13 cellular contexts compared by ENCODE assay signal in genomic region chr2:86240251-86240650, GRCh38. TPM values are rescaled to one million over a fixed set of nuclear protein-coding genes. Genes with fewer than 3 reads are reported as not detected.
DNase-seq lines count a peak whose midpoint lies in the region; ATAC-seq and TF ChIP-seq lines count a peak whose summit lies in the region.
"Had no signal": no experiment of that assay in that cellular context is flagged by ENCODE, and none has a peak within 500 bp of the region (broad histone marks: within the 10 kb centered on the region; RNA-seq: fewer than 3 reads in every experiment).

No MANE protein-coding gene starts in this region.

- H3K4me1 ChIP-seq in IMR-90 (ENCODE audit: control insufficient read depth, insufficient read depth, low read length), result no peaks in the 10 kb centered on the region
- H3K4me1 ChIP-seq in esophagus muscularis mucosa, result peaks cover 13 to 85% (median 65%) of the 10 kb centered on the region in 4 donors
- H3K4me1 ChIP-seq: A549, HAP-1 had no signal

- H4K91ac ChIP-seq in IMR-90 (ENCODE audit: insufficient read depth, low read depth, low read length), result no peak overlapping the region

- 83% methylated on average over 7 of the region's 14 CpGs; no CpG with 5 or more reads in 1 of the 2 experiments for WGBS in IMR-90 (ENCODE audit: extremely low coverage in 2 of 2, insufficient read length in 1 of 2), 2 experiments
- 90% methylated on average over 13 of the region's 14 CpGs for WGBS in esophagus muscularis mucosa

- H3K9me3 ChIP-seq in IMR-90 (ENCODE audit: control insufficient read depth, insufficient read depth, low read length), result no peaks in the 10 kb centered on the region; the same call in 1 of the 2 replicates
- H3K9me3 ChIP-seq in esophagus muscularis mucosa, result no peaks in the 10 kb centered on the region
- H3K9me3 ChIP-seq: A549, BLaER1, HAP-1 had no signal

- peak overlapping the region; percentile 28 for H2AFZ ChIP-seq in IMR-90 (replicated peaks; ENCODE audit: low read length, poor library complexity)

- H3K9me1 ChIP-seq in IMR-90 (ENCODE audit: insufficient read depth, low read length), result no peaks in the 10 kb centered on the region

- no peaks in the 10 kb centered on the region for H3K36me3 Mint-ChIP-seq in nephron progenitor cell (ENCODE audit: low read depth)
- peaks cover 6% of the 10 kb centered on the region for H3K36me3 Mint-ChIP-seq in type B pancreatic cell
- no peaks in the 10 kb centered on the region for H3K36me3 Mint-ChIP-seq in activated CD4-positive, alpha-beta memory T cell treated with anti-CD3 and anti-CD28 coated beads for 36 hours
- no peaks in the 10 kb centered on the region for H3K36me3 Mint-ChIP-seq in activated CD4-positive, alpha-beta T cell treated with anti-CD3 and anti-CD28 coated beads, Interleukin-2, amount 10 ng/mL, durations not matched to agents 24 days and 14 days (ENCODE audit: low read depth)

- no peak for TF ChIP-seq EP300 in esophagus muscularis mucosa (IDR thresholded peaks at IDR 0.05)

- H3K27me3 ChIP-seq in IMR-90 (ENCODE audit: control insufficient read depth, insufficient read depth, low read length) (peaks cover 39% of the 10 kb centered on the region), esophagus muscularis mucosa (no peaks in the 10 kb centered on the region)

- H2AK5ac ChIP-seq in IMR-90 (ENCODE audit: low read depth, low read length), result no peak overlapping the region

- intact Hi-C loops in IMR-90 (cut with micrococcal nuclease) (no loop called here), esophagus muscularis mucosa (cut with DNase I) (no loop called here), head of caudate nucleus (cut with DNase I) (no loop called here)
- intact Hi-C loops in activated CD4-positive, alpha-beta memory T cell treated with anti-CD3 and anti-CD28 coated beads for 36 hours (cut with micrococcal nuclease), result no loop called here
- intact Hi-C loops in activated CD4-positive, alpha-beta T cell treated with anti-CD3 and anti-CD28 coated beads, Interleukin-2, amount 10 ng/mL, durations not matched to agents 24 days and 14 days (cut with micrococcal nuclease), result no loop called here

- no peak for DNase-seq in IMR-90
- DNase-seq in esophagus muscularis mucosa (ENCODE audit: extremely low spot score), result no peak
- DNase-seq in nephron progenitor cell, result no peak
- no peak for DNase-seq in type B pancreatic cell (ENCODE audit: extremely low spot score, unreplicated experiment)
- DNase-seq in activated CD4-positive, alpha-beta memory T cell treated with anti-CD3 and anti-CD28 coated beads for 36 hours, result no peak
- DNase-seq in head of caudate nucleus, result no peak
- no peak for DNase-seq in activated CD4-positive, alpha-beta T cell treated with anti-CD3 and anti-CD28 coated beads, Interleukin-2, amount 10 ng/mL, durations not matched to agents 24 days and 14 days
- DNase-seq in coronary artery (ENCODE audit: low spot score), result no peak
- DNase-seq: DMS 273 treated with DMSO at 0.1 percent for 48 hours, GOT3 had no signal

- H3K27ac Mint-ChIP-seq in nephron progenitor cell, result peak overlapping the region; percentile 47
- H3K27ac Mint-ChIP-seq in type B pancreatic cell, result peak overlapping the region; percentile 57
- H3K27ac Mint-ChIP-seq in activated CD4-positive, alpha-beta memory T cell treated with anti-CD3 and anti-CD28 coated beads for 36 hours, result no peak overlapping the region
- H3K27ac Mint-ChIP-seq in activated CD4-positive, alpha-beta T cell treated with anti-CD3 and anti-CD28 coated beads, Interleukin-2, amount 10 ng/mL, durations not matched to agents 24 days and 14 days, result no peak overlapping the region

- no peak overlapping the region for H2BK15ac ChIP-seq in IMR-90 (ENCODE audit: low read depth, low read length)

- H3K4me3 ChIP-seq in IMR-90 (ENCODE audit: insufficient read depth, low read depth, low read length) (no peak overlapping the region), esophagus muscularis mucosa (no peak overlapping the region), coronary artery (no peak overlapping the region)
- H3K4me3 ChIP-seq: A549, BLaER1, HAP-1 had no signal

- no peak overlapping the region for H3K18ac ChIP-seq in IMR-90 (ENCODE audit: low read depth, low read length)

- H3K9ac ChIP-seq in IMR-90 (ENCODE audit: low read depth, low read length), result no peak overlapping the region
- H3K9ac ChIP-seq: BLaER1 had no signal

- no peak overlapping the region for H2BK5ac ChIP-seq in IMR-90 (ENCODE audit: low read depth, low read length, poor library complexity, severe bottlenecking)

- no peak overlapping the region for H4K8ac ChIP-seq in IMR-90 (ENCODE audit: low read depth in 2 of 2, low read length in 2 of 2)

- TF ChIP-seq POLR2A in IMR-90 (IDR thresholded peaks at IDR 0.05; ENCODE audit: low read depth, low read length) (no peak), esophagus muscularis mucosa (IDR thresholded peaks at IDR 0.05; ENCODE audit: low read depth) (no peak)

- no peak overlapping the region for H3K56ac ChIP-seq in IMR-90 (ENCODE audit: extremely low read depth, insufficient read depth, low read length)

- H3K23ac ChIP-seq in IMR-90 (ENCODE audit: low read depth, low read length), result no peak overlapping the region

- TF ChIP-seq CTCF in IMR-90 (conservative IDR thresholded peaks at IDR 0.05; ENCODE audit: low read depth, low read length) (no peak), esophagus muscularis mucosa (IDR thresholded peaks at IDR 0.05) (no peak), nephron progenitor cell (IDR thresholded peaks at IDR 0.05) (no peak), type B pancreatic cell (conservative IDR thresholded peaks at IDR 0.05) (no peak), coronary artery (IDR thresholded peaks at IDR 0.05) (no peak)

- dilution Hi-C loops in IMR-90 (cut with HindIII; ENCODE audit: low sequenced_read_pairs, unreplicated experiment), result no loop called here

- no peak overlapping the region for H3K4me3 Mint-ChIP-seq in nephron progenitor cell
- H3K4me3 Mint-ChIP-seq in type B pancreatic cell, result no peak overlapping the region
- no peak overlapping the region for H3K4me3 Mint-ChIP-seq in activated CD4-positive, alpha-beta memory T cell treated with anti-CD3 and anti-CD28 coated beads for 36 hours
- H3K4me3 Mint-ChIP-seq in activated CD4-positive, alpha-beta T cell treated with anti-CD3 and anti-CD28 coated beads, Interleukin-2, amount 10 ng/mL, durations not matched to agents 24 days and 14 days, result no peak overlapping the region

- H2BK120ac ChIP-seq in IMR-90 (ENCODE audit: low read depth, low read length), result no peak overlapping the region

- no peak overlapping the region for H2BK20ac ChIP-seq in IMR-90 (ENCODE audit: low read depth, low read length)

- no peak overlapping the region for H3K4ac ChIP-seq in IMR-90 (ENCODE audit: low read depth, low read length)

- no peak overlapping the region for H3K14ac ChIP-seq in IMR-90 (replicated peaks; ENCODE audit: low read depth, low read length)

- CTCF ChIA-PET in IMR-90 (lab: Yijun Ruan, JAX), result no interaction called here
- CTCF ChIA-PET in activated CD4-positive, alpha-beta memory T cell treated with anti-CD3 and anti-CD28 coated beads for 36 hours (lab: Charles Lee), result no interaction called here

- BruUV-seq in IMR-90 (replicated peaks; lab: Mats Ljungman, UMichigan), result no TSS peak

- no peak overlapping the region for H4K5ac ChIP-seq in IMR-90 (ENCODE audit: low read depth, low read length)

- no peak overlapping the region for H2AK9ac ChIP-seq in IMR-90 (replicated peaks; ENCODE audit: low read depth, low read length, poor library complexity)

- in situ Hi-C loops in IMR-90 (cut with MboI; ENCODE audit: low sequenced_read_pairs), result no loop called here

- TF ChIP-seq RAD21 in IMR-90 (IDR thresholded peaks at IDR 0.05; ENCODE audit: low read length), result no peak

- no peaks in the 10 kb centered on the region for H3K79me1 ChIP-seq in IMR-90 (ENCODE audit: low read depth in 1 of 2, low read length in 2 of 2)

- H3K4me1 Mint-ChIP-seq in nephron progenitor cell (peaks cover 5% of the 10 kb centered on the region), type B pancreatic cell (ENCODE audit: unreplicated experiment) (peaks cover 12% of the 10 kb centered on the region)
- H3K4me1 Mint-ChIP-seq in activated CD4-positive, alpha-beta memory T cell treated with anti-CD3 and anti-CD28 coated beads for 36 hours (ENCODE audit: low read depth), result peaks cover 7% of the 10 kb centered on the region
- H3K4me1 Mint-ChIP-seq in activated CD4-positive, alpha-beta T cell treated with anti-CD3 and anti-CD28 coated beads, Interleukin-2, amount 10 ng/mL, durations not matched to agents 24 days and 14 days, result peaks cover 9% of the 10 kb centered on the region

- POLR2A ChIA-PET in IMR-90 (lab: Charles Lee; ENCODE audit: unreplicated experiment), result no interaction called here
- POLR2A ChIA-PET in activated CD4-positive, alpha-beta memory T cell treated with anti-CD3 and anti-CD28 coated beads for 36 hours (lab: Charles Lee), result no interaction called here

- H3K27ac ChIP-seq in IMR-90 (ENCODE audit: insufficient read depth, low read length) (no peak overlapping the region), esophagus muscularis mucosa (replicated peaks in 1 of 4) (peak overlapping the region; percentile 25 to 90 (median 80)), coronary artery (no peak overlapping the region)
- H3K27ac ChIP-seq: A549, BLaER1 had no signal

- no peak for ATAC-seq in IMR-90 (ENCODE audit: low read depth)
- ATAC-seq: A549 had no signal

- H3K4me2 ChIP-seq in IMR-90 (ENCODE audit: low read depth, low read length), result no peak overlapping the region
- H3K4me2 ChIP-seq: A549 had no signal

- H3K36me3 ChIP-seq in IMR-90 (ENCODE audit: control insufficient read depth, insufficient read depth, low read length), result no peaks in the 10 kb centered on the region
- H3K36me3 ChIP-seq in esophagus muscularis mucosa, result peaks cover 0 to 5% (median 0%) of the 10 kb centered on the region in 4 donors
- H3K36me3 ChIP-seq: BLaER1, HAP-1 had no signal

- H3K27me3 Mint-ChIP-seq in nephron progenitor cell (ENCODE audit: low read depth, poor library complexity), result peaks cover 11% of the 10 kb centered on the region
- H3K27me3 Mint-ChIP-seq in type B pancreatic cell, result no peaks in the 10 kb centered on the region
- H3K27me3 Mint-ChIP-seq in activated CD4-positive, alpha-beta memory T cell treated with anti-CD3 and anti-CD28 coated beads for 36 hours, result no peaks in the 10 kb centered on the region
- H3K27me3 Mint-ChIP-seq in activated CD4-positive, alpha-beta T cell treated with anti-CD3 and anti-CD28 coated beads, Interleukin-2, amount 10 ng/mL, durations not matched to agents 24 days and 14 days, result peaks cover 5% of the 10 kb centered on the region

- no peaks in the 10 kb centered on the region for H4K20me1 ChIP-seq in IMR-90 (ENCODE audit: insufficient read depth, low read length)

- H3K9me3 Mint-ChIP-seq in nephron progenitor cell, result no peaks in the 10 kb centered on the region
- no peaks in the 10 kb centered on the region for H3K9me3 Mint-ChIP-seq in type B pancreatic cell
- H3K9me3 Mint-ChIP-seq in activated CD4-positive, alpha-beta memory T cell treated with anti-CD3 and anti-CD28 coated beads for 36 hours, result no peaks in the 10 kb centered on the region
- H3K9me3 Mint-ChIP-seq in activated CD4-positive, alpha-beta T cell treated with anti-CD3 and anti-CD28 coated beads, Interleukin-2, amount 10 ng/mL, durations not matched to agents 24 days and 14 days, result no peaks in the 10 kb centered on the region

RNA-seq across cellular contexts. Expression of gene MRPL35, which starts 41.0 kb away (rescaled TPM):
- total RNA-seq in IMR-90 (2012; rRNA removed) (26.7 and 64.0 TPM in 2 replicates), esophagus muscularis mucosa (10 to 100 TPM; 28.0 to 37.8 (median 32.4) TPM), type B pancreatic cell (ENCODE audit: low replicate concordance) (40.2 and 43.5 TPM in 2 replicates)
- 37.6 and 48.7 TPM in 2 replicates for polyA plus RNA-seq in IMR-90 (2012; rRNA removed)
- 12.7 and 13.9 TPM in 2 replicates for polyA plus RNA-seq in IMR-90 (2012; cell fraction: cytosol; rRNA removed)
- polyA plus RNA-seq in IMR-90 (2012; cell fraction: nucleus; rRNA removed; ENCODE audit: low replicate concordance), result 3.7 and 9.4 TPM in 2 replicates
- total RNA-seq in activated CD4-positive, alpha-beta memory T cell treated with anti-CD3 and anti-CD28 coated beads for 36 hours, result 10 to 100 TPM; 68.6 to 72.4 TPM
- 65.0 and 72.7 TPM in 2 replicates for total RNA-seq in activated CD4-positive, alpha-beta T cell treated with anti-CD3 and anti-CD28 coated beads, Interleukin-2, amount 10 ng/mL, durations not matched to agents 24 days and 14 days

RNA-seq across cellular contexts. Expression of gene IMMT, which starts 45.0 kb away (rescaled TPM):
- total RNA-seq in IMR-90 (2012; rRNA removed), result 87.3 and 90.0 TPM in 2 replicates
- 41.0 and 50.5 TPM in 2 replicates for polyA plus RNA-seq in IMR-90 (2012; rRNA removed)
- 14.0 and 31.8 TPM in 2 replicates for polyA plus RNA-seq in IMR-90 (2012; cell fraction: cytosol; rRNA removed)
- polyA plus RNA-seq in IMR-90 (2012; cell fraction: nucleus; rRNA removed; ENCODE audit: low replicate concordance), result 12.0 and 46.2 TPM in 2 replicates
- 10 to 100 TPM; 53.5 to 68.1 (median 66.6) TPM for total RNA-seq in esophagus muscularis mucosa
- total RNA-seq in type B pancreatic cell (ENCODE audit: low replicate concordance), result 83.6 and 108 TPM in 2 replicates
- 100 to 1,000 TPM; 170 to 172 TPM for total RNA-seq in activated CD4-positive, alpha-beta memory T cell treated with anti-CD3 and anti-CD28 coated beads for 36 hours
- total RNA-seq in activated CD4-positive, alpha-beta T cell treated with anti-CD3 and anti-CD28 coated beads, Interleukin-2, amount 10 ng/mL, durations not matched to agents 24 days and 14 days, result 181 and 188 TPM in 2 replicates

Comparison
In these comparisons a context has a peak if more than half of its experiments do, and no peak if none do; other contexts are left out.
1. H3K27ac ChIP-seq: peak in esophagus muscularis mucosa (4 of 4); none in IMR-90 (single experiment) and coronary artery (0 of 2).
2. H3K27ac Mint-ChIP-seq: peak in nephron progenitor cell (single experiment) and type B pancreatic cell (single experiment); none in activated CD4-positive, alpha-beta memory T cell treated with anti-CD3 and anti-CD28 coated beads for 36 hours (single experiment) and activated CD4-positive, alpha-beta T cell treated with anti-CD3 and anti-CD28 coated beads, Interleukin-2, amount 10 ng/mL, durations not matched to agents 24 days and 14 days (single experiment).